In the genomic region with DNA sequence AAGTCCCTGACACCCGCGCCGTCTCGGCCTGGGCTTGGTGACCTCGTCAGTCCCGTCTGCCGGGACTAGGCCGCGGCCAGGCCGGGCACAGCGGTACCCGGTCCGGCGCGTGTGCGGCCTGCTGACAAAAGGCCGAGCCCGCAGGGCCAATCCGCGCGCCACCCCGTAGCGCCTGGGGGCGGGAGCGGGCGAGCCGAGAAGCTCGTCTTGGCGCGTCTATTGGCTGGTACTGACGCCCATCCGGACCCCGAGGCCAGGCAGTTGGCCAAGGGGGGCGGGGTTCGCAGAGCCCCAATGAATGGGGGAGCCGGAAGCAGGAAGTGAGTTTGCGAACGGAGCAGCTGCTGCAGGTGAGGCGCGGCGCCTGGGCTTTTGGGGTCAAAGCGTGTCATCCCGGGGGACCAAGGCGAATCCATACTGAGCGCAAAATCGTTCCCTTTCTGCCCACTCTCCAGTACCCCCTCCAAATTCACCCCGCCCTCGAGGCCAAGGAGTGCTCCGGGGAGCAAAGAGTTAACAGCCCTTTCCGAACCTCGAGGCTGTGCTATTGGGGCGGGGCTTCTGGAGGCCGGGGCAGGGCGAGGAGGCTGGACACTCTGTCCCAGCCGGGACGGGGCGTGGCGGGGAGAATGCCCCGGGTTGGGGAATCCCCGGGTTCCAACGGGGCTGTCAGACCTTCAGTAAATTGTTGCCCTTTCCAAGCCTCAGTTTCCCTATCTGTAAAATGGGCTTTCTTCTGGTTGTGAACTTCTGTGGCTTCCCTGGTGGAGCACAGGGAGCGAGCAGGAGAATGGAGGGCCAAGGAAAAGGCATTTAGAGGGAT, we compare ENCODE assay signal across 8 cellular contexts.
DNase-seq lines count a peak whose midpoint lies in the region; ATAC-seq and TF ChIP-seq lines count a peak whose summit lies in the region.

A gene with protein sequence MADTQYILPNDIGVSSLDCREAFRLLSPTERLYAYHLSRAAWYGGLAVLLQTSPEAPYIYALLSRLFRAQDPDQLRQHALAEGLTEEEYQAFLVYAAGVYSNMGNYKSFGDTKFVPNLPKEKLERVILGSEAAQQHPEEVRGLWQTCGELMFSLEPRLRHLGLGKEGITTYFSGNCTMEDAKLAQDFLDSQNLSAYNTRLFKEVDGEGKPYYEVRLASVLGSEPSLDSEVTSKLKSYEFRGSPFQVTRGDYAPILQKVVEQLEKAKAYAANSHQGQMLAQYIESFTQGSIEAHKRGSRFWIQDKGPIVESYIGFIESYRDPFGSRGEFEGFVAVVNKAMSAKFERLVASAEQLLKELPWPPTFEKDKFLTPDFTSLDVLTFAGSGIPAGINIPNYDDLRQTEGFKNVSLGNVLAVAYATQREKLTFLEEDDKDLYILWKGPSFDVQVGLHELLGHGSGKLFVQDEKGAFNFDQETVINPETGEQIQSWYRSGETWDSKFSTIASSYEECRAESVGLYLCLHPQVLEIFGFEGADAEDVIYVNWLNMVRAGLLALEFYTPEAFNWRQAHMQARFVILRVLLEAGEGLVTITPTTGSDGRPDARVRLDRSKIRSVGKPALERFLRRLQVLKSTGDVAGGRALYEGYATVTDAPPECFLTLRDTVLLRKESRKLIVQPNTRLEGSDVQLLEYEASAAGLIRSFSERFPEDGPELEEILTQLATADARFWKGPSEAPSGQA (plus strand): TSS at position 319 of the 823 bp plus-strand sequence. CDS start 1,767 bp downstream, outside the sequence.

- in situ Hi-C loops in GM18951 (cut with MboI; ENCODE audit: low sequenced_read_pairs, unreplicated experiment): no loop called here

- DNase-seq in AG08395 (ENCODE audit: low spot score): peak; percentile 100
- peak; percentile 98 for DNase-seq in NCI-H345 (lab: John Stamatoyannopoulos, UW)
- peak; percentile 85 to 97 (median 93) for DNase-seq in activated CD4-positive, CD25-positive, alpha-beta regulatory T cell (lab: John Stamatoyannopoulos, UW)
- peak; percentile 95 for DNase-seq in central memory CD4-positive, alpha-beta T cell
- DNase-seq in iris pigment epithelial cell (ENCODE audit: low read depth): peak; percentile 97
- DNase-seq in stimulated activated CD4-positive, alpha-beta T cell treated with anti-CD3 and anti-CD28 coated beads, Interleukin-12 subunit alpha, Interleukin-12 subunit beta, amount 100 ng/mL, for 4 hours: peak; percentile 93

- TF ChIP-seq POLR2A in GM18951 (IDR thresholded peaks at IDR 0.05; ENCODE audit: extremely low read depth, insufficient read depth, insufficient read length): peak; percentile 92

- ATAC-seq in HG03196 (IDR thresholded peaks at IDR 0.05; ENCODE audit: unreplicated experiment): peak; percentile 71

Comparison
In these comparisons a context has a peak if more than half of its experiments do, and no peak if none do; other contexts are left out.
1. Peak in every context shown above with its lines: DNase-seq and ATAC-seq.